ENCODE assay signal across 2 cellular contexts in the genomic region with DNA sequence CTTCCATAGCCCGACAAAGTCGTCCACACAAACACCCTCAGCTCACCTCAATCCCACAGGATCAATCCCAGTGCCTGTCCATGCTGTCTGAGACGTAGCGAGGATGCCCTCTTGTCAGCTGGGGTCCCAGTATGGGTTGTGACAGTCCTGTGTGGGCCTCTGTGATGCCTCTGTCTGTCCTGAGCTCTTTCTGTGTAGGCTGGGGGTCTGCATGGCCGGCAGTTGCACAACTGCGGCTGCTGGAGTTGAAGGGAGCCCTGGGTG.
TF ChIP-seq lines count a peak whose summit lies in the region.

No MANE protein-coding gene starts in this region.

TF ChIP-seq in IMR-90, 13 proteins besides CTCF, POLR2A, EP300 and RAD21:
- TF ChIP-seq, protein P1, sequence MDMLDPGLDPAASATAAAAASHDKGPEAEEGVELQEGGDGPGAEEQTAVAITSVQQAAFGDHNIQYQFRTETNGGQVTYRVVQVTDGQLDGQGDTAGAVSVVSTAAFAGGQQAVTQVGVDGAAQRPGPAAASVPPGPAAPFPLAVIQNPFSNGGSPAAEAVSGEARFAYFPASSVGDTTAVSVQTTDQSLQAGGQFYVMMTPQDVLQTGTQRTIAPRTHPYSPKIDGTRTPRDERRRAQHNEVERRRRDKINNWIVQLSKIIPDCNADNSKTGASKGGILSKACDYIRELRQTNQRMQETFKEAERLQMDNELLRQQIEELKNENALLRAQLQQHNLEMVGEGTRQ (IDR thresholded peaks at IDR 0.05; ENCODE audit: low read depth, low read length), result no peak
- 0 out of 2 replicates have a peak, but pooled peaks have one; percentile 8 for TF ChIP-seq CEBPB (IDR thresholded peaks at IDR 0.05; ENCODE audit: low read depth, low read length)

TF ChIP-seq in GM12878, 131 proteins besides CTCF, POLR2A, EP300 and RAD21:
- TF ChIP-seq, protein P2, sequence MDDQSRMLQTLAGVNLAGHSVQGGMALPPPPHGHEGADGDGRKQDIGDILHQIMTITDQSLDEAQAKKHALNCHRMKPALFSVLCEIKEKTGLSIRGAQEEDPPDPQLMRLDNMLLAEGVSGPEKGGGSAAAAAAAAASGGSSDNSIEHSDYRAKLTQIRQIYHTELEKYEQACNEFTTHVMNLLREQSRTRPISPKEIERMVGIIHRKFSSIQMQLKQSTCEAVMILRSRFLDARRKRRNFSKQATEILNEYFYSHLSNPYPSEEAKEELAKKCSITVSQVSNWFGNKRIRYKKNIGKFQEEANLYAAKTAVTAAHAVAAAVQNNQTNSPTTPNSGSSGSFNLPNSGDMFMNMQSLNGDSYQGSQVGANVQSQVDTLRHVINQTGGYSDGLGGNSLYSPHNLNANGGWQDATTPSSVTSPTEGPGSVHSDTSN (IDR thresholded peaks at IDR 0.05; ENCODE audit: insufficient replicate concordance, low read depth, low read length), result no peak
- TF ChIP-seq TAF1 (IDR thresholded peaks at IDR 0.05; ENCODE audit: borderline replicate concordance, low read depth, low read length) (no peak), ZNF622 (IDR thresholded peaks at IDR 0.05) (no peak), PAX8 (IDR thresholded peaks at IDR 0.05) (no peak), TBL1XR1 (IDR thresholded peaks at IDR 0.05; ENCODE audit: low read depth, low read length) (no peak), TCF12 (IDR thresholded peaks at IDR 0.05; ENCODE audit: low read depth, low read length) (no peak), HSF1 (IDR thresholded peaks at IDR 0.05; ENCODE audit: low read depth, low read length) (no peak)
- TF ChIP-seq, protein P3, sequence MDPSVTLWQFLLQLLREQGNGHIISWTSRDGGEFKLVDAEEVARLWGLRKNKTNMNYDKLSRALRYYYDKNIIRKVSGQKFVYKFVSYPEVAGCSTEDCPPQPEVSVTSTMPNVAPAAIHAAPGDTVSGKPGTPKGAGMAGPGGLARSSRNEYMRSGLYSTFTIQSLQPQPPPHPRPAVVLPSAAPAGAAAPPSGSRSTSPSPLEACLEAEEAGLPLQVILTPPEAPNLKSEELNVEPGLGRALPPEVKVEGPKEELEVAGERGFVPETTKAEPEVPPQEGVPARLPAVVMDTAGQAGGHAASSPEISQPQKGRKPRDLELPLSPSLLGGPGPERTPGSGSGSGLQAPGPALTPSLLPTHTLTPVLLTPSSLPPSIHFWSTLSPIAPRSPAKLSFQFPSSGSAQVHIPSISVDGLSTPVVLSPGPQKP (IDR thresholded peaks at IDR 0.05; ENCODE audit: low read depth, low read length), result no peak
